ENCODE assay signal across 5 cellular contexts in genomic region chr19:29044037-29044436, GRCh38.
"Had no signal": no experiment of that assay in that cellular context is flagged by ENCODE, and none has a peak within 500 bp of the region (broad histone marks: within the 10 kb centered on the region; RNA-seq: fewer than 3 reads in every experiment).

No MANE protein-coding gene starts in this region.

- H3K4me3 ChIP-seq: K562 had no signal

- H3K27ac ChIP-seq: HL-60 had no signal

- ATAC-seq: HepG2, K562 had no signal

- H3K27me3 Mint-ChIP-seq: IgD-negative memory B cell had no signal

- DNase-seq: IMR-90 had no signal

- H3K27ac Mint-ChIP-seq: IgD-negative memory B cell had no signal

- H3K4me1 Mint-ChIP-seq: IgD-negative memory B cell had no signal
